Comparison of ENCODE assay signal across 8 cellular contexts in the genomic region with DNA sequence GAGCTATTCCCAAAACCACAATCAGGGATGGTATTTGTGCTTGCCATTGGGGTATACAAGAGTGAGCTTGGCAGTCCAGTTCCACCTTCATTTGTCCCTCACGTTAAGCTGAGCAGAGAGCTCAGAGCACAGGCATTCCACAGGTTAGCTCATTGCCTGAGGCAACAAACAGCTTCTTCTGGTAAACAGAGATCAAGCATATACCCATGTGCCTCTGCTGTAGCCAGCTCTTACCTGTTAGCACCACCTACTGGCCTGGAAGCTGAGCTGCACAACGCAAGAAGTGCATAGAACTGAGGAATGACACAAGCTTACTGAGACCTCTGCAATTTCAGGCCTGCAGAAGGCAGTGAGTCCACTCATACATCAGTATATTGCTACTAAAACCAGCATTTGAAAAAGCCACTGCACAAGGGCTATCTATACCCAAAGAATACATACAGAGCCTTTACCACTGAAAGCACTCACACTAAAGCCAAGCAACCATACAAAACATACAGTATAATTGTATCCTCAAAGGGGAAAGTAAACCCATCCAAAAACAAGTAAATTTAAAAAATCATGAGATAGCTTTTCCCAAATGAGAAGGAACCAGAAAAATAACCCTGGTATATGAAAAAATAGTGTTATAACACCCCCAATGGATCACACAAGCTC.
A peak's percentile ranks its signal among the peaks of the same experiment; 100 is the strongest.
DNase-seq lines count a peak whose midpoint lies in the region; ATAC-seq and TF ChIP-seq lines count a peak whose summit lies in the region.

No MANE protein-coding gene starts in this region.

- H3K9me3 ChIP-seq in cardiac muscle cell (ENCODE audit: low read depth) (no peaks in the 10 kb centered on the region), right atrium auricular region (peaks cover 0 to 16% of the 10 kb centered on the region in 2 donors)

- H3K27me3 ChIP-seq in cardiac muscle cell (no peaks in the 10 kb centered on the region), right atrium auricular region (no peaks in the 10 kb centered on the region)

- H3K36me3 Mint-ChIP-seq in chondrocyte (ENCODE audit: low read depth) (no peaks in the 10 kb centered on the region), type B pancreatic cell (no peaks in the 10 kb centered on the region)

- peak; percentile 35 to 69 for DNase-seq in cardiac muscle cell (ENCODE audit: low read depth in 1 of 2, low spot score in 1 of 2)
- no peak for DNase-seq in right atrium auricular region (ENCODE audit: low spot score)
- peak; percentile 23 for DNase-seq in NCI-H146 (lab: John Stamatoyannopoulos, UW)
- DNase-seq in chondrocyte (ENCODE audit: low spot score) = no peak
- DNase-seq in type B pancreatic cell (ENCODE audit: extremely low spot score, unreplicated experiment) = no peak
- DNase-seq in hypothalamus (lab: John Stamatoyannopoulos, UW) = no peak
- DNase-seq in activated CD4-positive, alpha-beta T cell treated with anti-CD3 and anti-CD28 coated beads for 1 hour = no peak

- TF ChIP-seq CTCF in cardiac muscle cell (IDR thresholded peaks at IDR 0.05; ENCODE audit: low read depth, low read length) (peak; percentile 71), right atrium auricular region (IDR thresholded peaks at IDR 0.05) (no peak), chondrocyte (IDR thresholded peaks at IDR 0.05) (peak; percentile 36), type B pancreatic cell (conservative IDR thresholded peaks at IDR 0.05) (peak; percentile 75)

- H3K27ac ChIP-seq in cardiac muscle cell (no peak overlapping the region), right atrium auricular region (no peak overlapping the region)

- peak; percentile 95 for ATAC-seq in HG02852 (IDR thresholded peaks at IDR 0.05; ENCODE audit: unreplicated experiment)

- H3K4me3 Mint-ChIP-seq in chondrocyte (ENCODE audit: unreplicated experiment) (no peak overlapping the region), type B pancreatic cell (no peak overlapping the region)

- H3K9me3 Mint-ChIP-seq in chondrocyte (ENCODE audit: low read depth) = peaks cover 10% of the 10 kb centered on the region
- H3K9me3 Mint-ChIP-seq in type B pancreatic cell = no peaks in the 10 kb centered on the region

- no peaks in the 10 kb centered on the region for H3K36me3 ChIP-seq in cardiac muscle cell
- H3K36me3 ChIP-seq in right atrium auricular region = no peaks in the 10 kb centered on the region

- H3K27ac Mint-ChIP-seq in chondrocyte (ENCODE audit: unreplicated experiment) (no peak overlapping the region), type B pancreatic cell (no peak overlapping the region)

- H3K4me1 Mint-ChIP-seq in chondrocyte (ENCODE audit: low read depth) (no peaks in the 10 kb centered on the region), type B pancreatic cell (ENCODE audit: unreplicated experiment) (no peaks in the 10 kb centered on the region)

- H3K4me3 ChIP-seq in cardiac muscle cell = no peak overlapping the region
- H3K4me3 ChIP-seq in right atrium auricular region = no peak overlapping the region

- no peaks in the 10 kb centered on the region for H3K27me3 Mint-ChIP-seq in chondrocyte (ENCODE audit: low read depth)
- no peaks in the 10 kb centered on the region for H3K27me3 Mint-ChIP-seq in type B pancreatic cell

- H3K4me1 ChIP-seq in cardiac muscle cell (ENCODE audit: low read depth) (no peaks in the 10 kb centered on the region), right atrium auricular region (no peaks in the 10 kb centered on the region)

Comparison
In these comparisons a context has a peak if more than half of its experiments do, and no peak if none do; other contexts are left out.
1. DNase-seq: peak in cardiac muscle cell (2 of 2) and NCI-H146 (single experiment); none in right atrium auricular region (single experiment), chondrocyte (single experiment), type B pancreatic cell (single experiment), hypothalamus (0 of 51) and activated CD4-positive, alpha-beta T cell treated with anti-CD3 and anti-CD28 coated beads for 1 hour (single experiment).
2. CTCF ChIP-seq: peak in cardiac muscle cell (single experiment), chondrocyte (single experiment) and type B pancreatic cell (single experiment); none in right atrium auricular region (0 of 2).